In genomic region chr3:70620367-70620766, GRCh38 we compare ENCODE assay signal across 19 cellular contexts.
"Had no signal": no experiment of that assay in that cellular context is flagged by ENCODE, and none has a peak within 500 bp of the region (broad histone marks: within the 10 kb centered on the region; RNA-seq: fewer than 3 reads in every experiment).

No MANE protein-coding gene starts in this region.

- H3K9me3 ChIP-seq: MG63 had no signal

- DNase-seq: activated CD4-positive, alpha-beta T cell treated with anti-CD3 and anti-CD28 coated beads for 4 hours; activated CD8-positive, alpha-beta memory T cell treated with anti-CD3 and anti-CD28 coated beads, Interleukin-2, amount 50 U/mL, for 4 hours; activated CD8-positive, alpha-beta T cell treated with anti-CD3 and anti-CD28 coated beads for 36 hours; activated gamma-delta T cell treated with Interleukin-2 at 50 U/mL for 16 hours; activated naive CD4-positive, alpha-beta T cell treated with anti-CD3 and anti-CD28 coated beads, Interleukin-2, amount 10 ng/mL, durations not matched to agents 7 days and 5 days; activated naive CD8-positive, alpha-beta T cell treated with anti-CD3 and anti-CD28 coated beads for 36 hours; activated T-cell treated with anti-CD3 and anti-CD28 coated beads, Interleukin-2, amount 50 U/mL, for 72 hours; cerebellar nuclear complex; KG1; MG63; MV-4-11; NCI-H1092 treated with DMSO at 0.1 percent for 48 hours; NCI-H2107; NCI-H524; PC-9; SHP77 treated with DMSO at 0.1 percent for 48 hours had no signal

- H3K36me3 ChIP-seq: MG63 had no signal

- H3K4me3 ChIP-seq: MG63, PC-9 had no signal

- H3K36me3 Mint-ChIP-seq: activated naive CD4-positive, alpha-beta T cell treated with anti-CD3 and anti-CD28 coated beads, Interleukin-2, amount 10 ng/mL, durations not matched to agents 7 days and 5 days; IgD-negative memory B cell had no signal

- H3K4me3 Mint-ChIP-seq: activated CD8-positive, alpha-beta T cell treated with anti-CD3 and anti-CD28 coated beads for 36 hours; activated naive CD4-positive, alpha-beta T cell treated with anti-CD3 and anti-CD28 coated beads, Interleukin-2, amount 10 ng/mL, durations not matched to agents 7 days and 5 days; activated naive CD8-positive, alpha-beta T cell treated with anti-CD3 and anti-CD28 coated beads for 36 hours; activated T-cell treated with anti-CD3 and anti-CD28 coated beads, Interleukin-2, amount 50 U/mL, for 72 hours; IgD-negative memory B cell; T-helper 1 cell treated with Interleukin-12 subunit alpha and Interleukin-12 subunit beta and Interleukin-4 antibody, amounts not matched to agents 30 μg/mL and 1 μg/mL, for 36 hours had no signal

- H3K27ac Mint-ChIP-seq: activated CD8-positive, alpha-beta T cell treated with anti-CD3 and anti-CD28 coated beads for 36 hours; activated naive CD4-positive, alpha-beta T cell treated with anti-CD3 and anti-CD28 coated beads, Interleukin-2, amount 10 ng/mL, durations not matched to agents 7 days and 5 days; activated naive CD8-positive, alpha-beta T cell treated with anti-CD3 and anti-CD28 coated beads for 36 hours; activated T-cell treated with anti-CD3 and anti-CD28 coated beads, Interleukin-2, amount 50 U/mL, for 72 hours; activated T-helper 2 cell treated with anti-CD3 and anti-CD28 coated beads, Interferon-gamma antibody, Interleukin-2, Interleukin-4, amounts not matched to agents 10 μg/mL and 5 μg/mL and 100 μg/mL, durations not matched to agents 14 hours and 24 hours and 36 hours; IgD-negative memory B cell; T-helper 1 cell treated with Interleukin-12 subunit alpha and Interleukin-12 subunit beta and Interleukin-4 antibody, amounts not matched to agents 30 μg/mL and 1 μg/mL, for 36 hours had no signal

- H3K4me1 Mint-ChIP-seq: activated naive CD4-positive, alpha-beta T cell treated with anti-CD3 and anti-CD28 coated beads, Interleukin-2, amount 10 ng/mL, durations not matched to agents 7 days and 5 days; IgD-negative memory B cell had no signal

- H2AFZ ChIP-seq: PC-9 had no signal

- H3K9me3 Mint-ChIP-seq: activated naive CD4-positive, alpha-beta T cell treated with anti-CD3 and anti-CD28 coated beads, Interleukin-2, amount 10 ng/mL, durations not matched to agents 7 days and 5 days; activated T-helper 2 cell treated with anti-CD3 and anti-CD28 coated beads, Interferon-gamma antibody, Interleukin-2, Interleukin-4, amounts not matched to agents 10 μg/mL and 5 μg/mL and 100 μg/mL, durations not matched to agents 14 hours and 24 hours and 36 hours; IgD-negative memory B cell had no signal

- H3K27me3 Mint-ChIP-seq: activated naive CD4-positive, alpha-beta T cell treated with anti-CD3 and anti-CD28 coated beads, Interleukin-2, amount 10 ng/mL, durations not matched to agents 7 days and 5 days had no signal

- H3K27me3 ChIP-seq: MG63 had no signal

- ATAC-seq: activated CD8-positive, alpha-beta T cell treated with anti-CD3 and anti-CD28 coated beads for 36 hours; activated T-cell treated with anti-CD3 and anti-CD28 coated beads, Interleukin-2, amount 50 U/mL, for 72 hours had no signal

- H3K4me2 ChIP-seq: PC-9 had no signal

- H3K27ac ChIP-seq: PC-9 had no signal
